10 cellular contexts compared by ENCODE assay signal in the genomic region with DNA sequence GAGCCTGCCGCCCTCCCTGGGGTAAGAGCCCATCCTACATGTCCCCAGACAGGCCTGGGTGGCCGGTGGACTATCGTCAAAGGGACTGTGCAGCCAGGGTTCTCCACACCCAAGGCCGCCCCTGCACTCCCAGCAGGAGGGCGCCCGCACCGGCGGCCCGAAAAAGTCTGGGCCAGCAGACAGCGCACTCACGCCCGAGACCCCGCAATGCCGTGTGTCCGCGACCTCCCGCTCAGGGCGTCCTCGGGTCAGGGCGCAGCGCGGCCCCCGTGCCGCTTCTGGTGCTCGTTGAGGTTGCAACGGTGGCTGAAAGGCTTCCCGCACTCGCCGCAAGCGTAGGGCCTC. TPM values are rescaled to one million over a fixed set of nuclear protein-coding genes. Genes with fewer than 3 reads are reported as not detected.
DNase-seq lines count a peak whose midpoint lies in the region; ATAC-seq, FAIRE-seq and TF ChIP-seq lines count a peak whose summit lies in the region.
"Had no signal": no experiment of that assay in that cellular context is flagged by ENCODE, and none has a peak within 500 bp of the region (broad histone marks: within the 10 kb centered on the region; RNA-seq: fewer than 3 reads in every experiment).

No MANE protein-coding gene starts in this region.

- intact Hi-C loops in lower lobe of right lung (cut with DNase I) (no loop called here), head of caudate nucleus (cut with DNase I) (no loop called here)

- FAIRE-seq in astrocyte (lab: Jason Lieb, UNC): no peak

- H3K27me3 Mint-ChIP-seq in activated T-cell treated with anti-CD3 and anti-CD28 coated beads, Interleukin-2, amount 50 U/mL, for 4 hours (ENCODE audit: low read depth): peaks cover 5% of the 10 kb centered on the region
- no peaks in the 10 kb centered on the region for H3K27me3 Mint-ChIP-seq in astrocyte (ENCODE audit: low read depth, unreplicated experiment)

- H3K36me3 ChIP-seq in astrocyte (ENCODE audit: insufficient read depth, low read length) (no peaks in the 10 kb centered on the region), lower lobe of right lung (no peaks in the 10 kb centered on the region), thoracic aorta (no peaks in the 10 kb centered on the region)

- H3K4me2 ChIP-seq in astrocyte (ENCODE audit: low read length): peak overlapping the region; percentile 33

- H3K27ac Mint-ChIP-seq in astrocyte (ENCODE audit: unreplicated experiment): no peak overlapping the region

- H3K4me1 ChIP-seq in astrocyte (ENCODE audit: insufficient read depth, low read length) (no peaks in the 10 kb centered on the region), lower lobe of right lung (peaks cover 18% of the 10 kb centered on the region), thoracic aorta (ENCODE audit: control insufficient read depth in 1 of 2, low read depth in 2 of 2) (peaks cover 0 to under 1% of the 10 kb centered on the region in 2 donors)

- H3K27ac ChIP-seq in astrocyte (ENCODE audit: low read depth, low read length): no peak overlapping the region
- no peak overlapping the region for H3K27ac ChIP-seq in lower lobe of right lung
- H3K27ac ChIP-seq in thoracic aorta: no peak overlapping the region

- H2AFZ ChIP-seq in astrocyte (ENCODE audit: low read depth, low read length): no peak overlapping the region

- ATAC-seq in activated T-cell treated with anti-CD3 and anti-CD28 coated beads, Interleukin-2, amount 50 U/mL, for 4 hours: peak in 1 of 2 donors; percentile 2
- ATAC-seq in lower lobe of right lung (no peak), thoracic aorta (ENCODE audit: insufficient number of reproducible peaks, low FRiP score, low read depth) (no peak), HG02938 (IDR thresholded peaks at IDR 0.05; ENCODE audit: unreplicated experiment) (no peak)

- H3K9ac ChIP-seq in astrocyte (ENCODE audit: low read length): no peak overlapping the region

- no peaks in the 10 kb centered on the region for H3K27me3 ChIP-seq in astrocyte (ENCODE audit: insufficient read depth, low read length)
- H3K27me3 ChIP-seq in lower lobe of right lung (ENCODE audit: low read depth): peaks cover 30% of the 10 kb centered on the region
- H3K27me3 ChIP-seq in thoracic aorta (replicated peaks; ENCODE audit: insufficient read depth): no peaks in the 10 kb centered on the region

- H3K79me2 ChIP-seq in astrocyte (ENCODE audit: insufficient read depth, low read length): no peaks in the 10 kb centered on the region

- DNase-seq in activated T-cell treated with anti-CD3 and anti-CD28 coated beads, Interleukin-2, amount 50 U/mL, for 4 hours: no peak
- DNase-seq in activated T-cell treated with anti-CD3 and anti-CD28 coated beads, Interleukin-2, amount 50 U/mL, for 48 hours: no peak
- DNase-seq in astrocyte (ENCODE audit: low read depth) (no peak), lower lobe of right lung (peak; percentile 45), thoracic aorta (ENCODE audit: low spot score) (no peak), hypothalamus (lab: John Stamatoyannopoulos, UW) (no peak), head of caudate nucleus (no peak)
- DNase-seq: aorta had no signal

- H3K9me3 Mint-ChIP-seq in activated T-cell treated with anti-CD3 and anti-CD28 coated beads, Interleukin-2, amount 50 U/mL, for 4 hours: no peaks in the 10 kb centered on the region
- H3K9me3 Mint-ChIP-seq in astrocyte (ENCODE audit: unreplicated experiment): no peaks in the 10 kb centered on the region
- H3K9me3 Mint-ChIP-seq: neural crest cell had no signal

- TF ChIP-seq CTCF in astrocyte (IDR thresholded peaks at IDR 0.05; ENCODE audit: insufficient read depth, low read depth, low read length): no peak
- TF ChIP-seq CTCF in lower lobe of right lung (IDR thresholded peaks at IDR 0.05): no peak
- no peak for TF ChIP-seq CTCF in thoracic aorta (IDR thresholded peaks at IDR 0.05)

- no peaks in the 10 kb centered on the region for H4K20me1 ChIP-seq in astrocyte (ENCODE audit: insufficient read depth, low read length)

- peak overlapping the region; percentile 56 for H3K4me3 Mint-ChIP-seq in activated T-cell treated with anti-CD3 and anti-CD28 coated beads, Interleukin-2, amount 50 U/mL, for 4 hours
- no peak overlapping the region for H3K4me3 Mint-ChIP-seq in astrocyte (ENCODE audit: unreplicated experiment)

- no peak overlapping the region for H3K4me3 ChIP-seq in astrocyte (ENCODE audit: insufficient read depth, low read depth, low read length)
- H3K4me3 ChIP-seq in lower lobe of right lung: peak overlapping the region; percentile 46
- peak overlapping the region; percentile 52 for H3K4me3 ChIP-seq in thoracic aorta

- H3K4me1 Mint-ChIP-seq in activated T-cell treated with anti-CD3 and anti-CD28 coated beads, Interleukin-2, amount 50 U/mL, for 4 hours (ENCODE audit: low read depth): peaks cover 26% of the 10 kb centered on the region
- peaks cover 2% of the 10 kb centered on the region for H3K4me1 Mint-ChIP-seq in astrocyte (ENCODE audit: low read depth, unreplicated experiment)

- H3K36me3 Mint-ChIP-seq in activated T-cell treated with anti-CD3 and anti-CD28 coated beads, Interleukin-2, amount 50 U/mL, for 4 hours (ENCODE audit: insufficient read depth): no peaks in the 10 kb centered on the region
- peaks cover 5% of the 10 kb centered on the region for H3K36me3 Mint-ChIP-seq in astrocyte (ENCODE audit: low read depth, unreplicated experiment)

- H3K9me3 ChIP-seq in astrocyte (ENCODE audit: insufficient read depth, low read depth, low read length): peaks cover 13% of the 10 kb centered on the region
- no peaks in the 10 kb centered on the region for H3K9me3 ChIP-seq in lower lobe of right lung
- H3K9me3 ChIP-seq in thoracic aorta: no peaks in the 10 kb centered on the region

RNA-seq across cellular contexts. Expression of a gene that starts 2.6 kb away (rescaled TPM):
- total RNA-seq in activated T-cell treated with anti-CD3 and anti-CD28 coated beads, Interleukin-2, amount 50 U/mL, for 4 hours: 10 to 100 TPM in 2 of 3 donors, 1 to 10 TPM in 1; 9.0 to 12.0 (median 11.5) TPM
- total RNA-seq in astrocyte (32.3 and 35.9 TPM in 2 replicates), lower lobe of right lung (14.0 TPM), thoracic aorta (10 to 100 TPM in 1 of 2 donors, 1 to 10 TPM in 1; 1.9 to 10.0 TPM)

RNA-seq across cellular contexts. Expression of a gene that starts 6.7 kb away (rescaled TPM):
- total RNA-seq in activated T-cell treated with anti-CD3 and anti-CD28 coated beads, Interleukin-2, amount 50 U/mL, for 4 hours: under 1 TPM; 0.55 to 0.99 (median 0.98) TPM
- total RNA-seq in astrocyte (0.43 and 0.55 TPM in 2 replicates), lower lobe of right lung (2.5 TPM), thoracic aorta (1 to 10 TPM in 1 of 2 donors, not detected in 1; 2.3 TPM)

RNA-seq across cellular contexts. Expression of a gene that starts 25.0 kb away (rescaled TPM):
- 1 to 10 TPM; 1.2 to 2.1 (median 1.8) TPM for total RNA-seq in activated T-cell treated with anti-CD3 and anti-CD28 coated beads, Interleukin-2, amount 50 U/mL, for 4 hours
- 2.4 and 2.9 TPM in 2 replicates for total RNA-seq in astrocyte
- total RNA-seq in lower lobe of right lung: 1.2 TPM
- 1 to 10 TPM; 1.6 to 3.9 TPM for total RNA-seq in thoracic aorta

RNA-seq across cellular contexts. Expression of a gene that starts 29.1 kb away (rescaled TPM):
- 1 to 10 TPM; 3.0 to 4.3 (median 3.6) TPM for total RNA-seq in activated T-cell treated with anti-CD3 and anti-CD28 coated beads, Interleukin-2, amount 50 U/mL, for 4 hours
- total RNA-seq in astrocyte (2.7 and 3.1 TPM in 2 replicates), lower lobe of right lung (3.6 TPM), thoracic aorta (1 to 10 TPM; 1.1 to 4.2 TPM)

RNA-seq across cellular contexts. Expression of a gene that starts 31.2 kb away (rescaled TPM):
- 1,000 to 10,000 TPM; 2,106 to 2,287 (median 2,120) TPM for total RNA-seq in activated T-cell treated with anti-CD3 and anti-CD28 coated beads, Interleukin-2, amount 50 U/mL, for 4 hours
- total RNA-seq in astrocyte (793 and 891 TPM in 2 replicates), lower lobe of right lung (770 TPM), thoracic aorta (100 to 1,000 TPM; 747 to 789 TPM)
